In genomic region chr1:68571499-68571898, GRCh38 we compare ENCODE assay signal across 18 cellular contexts.
DNase-seq lines count a peak whose midpoint lies in the region; ATAC-seq, FAIRE-seq and TF ChIP-seq lines count a peak whose summit lies in the region.
"Had no signal": no experiment of that assay in that cellular context is flagged by ENCODE, and none has a peak within 500 bp of the region (broad histone marks: within the 10 kb centered on the region; RNA-seq: fewer than 3 reads in every experiment).

No MANE protein-coding gene starts in this region.

- H3K36me3 ChIP-seq in GM23248 (ENCODE audit: low read depth) (no peaks in the 10 kb centered on the region), adipocyte (ENCODE audit: control insufficient read depth, insufficient read depth, low read length, severe bottlenecking) (no peaks in the 10 kb centered on the region), pancreas (no peaks in the 10 kb centered on the region)
- H3K36me3 ChIP-seq: neural progenitor cell had no signal

- no peak overlapping the region for H3K4me2 ChIP-seq in GM23248 (ENCODE audit: unreplicated experiment)
- H3K4me2 ChIP-seq: neural progenitor cell had no signal

- no peak overlapping the region for H2AFZ ChIP-seq in GM23248
- H2AFZ ChIP-seq: neural progenitor cell had no signal

- no peaks in the 10 kb centered on the region for H3K79me2 ChIP-seq in GM23248 (ENCODE audit: insufficient read depth)

- ATAC-seq in pancreas, result no peak
- no peak for ATAC-seq in left ventricle myocardium superior

- no peaks in the 10 kb centered on the region for H3F3A ChIP-seq in GM23248 (ENCODE audit: insufficient read depth)

- H3K27me3 ChIP-seq in GM23248 (replicated peaks; ENCODE audit: insufficient read depth), result no peaks in the 10 kb centered on the region
- no peaks in the 10 kb centered on the region for H3K27me3 ChIP-seq in adipocyte (replicated peaks; ENCODE audit: control insufficient read depth, insufficient read depth, low read length)
- no peaks in the 10 kb centered on the region for H3K27me3 ChIP-seq in pancreas
- H3K27me3 ChIP-seq: neural progenitor cell had no signal

- H3K9ac ChIP-seq in GM23248, result no peak overlapping the region
- H3K9ac ChIP-seq in adipocyte (ENCODE audit: low read length), result peak overlapping the region; percentile 5
- H3K9ac ChIP-seq: neural progenitor cell had no signal

- no peaks in the 10 kb centered on the region for H3K9me3 ChIP-seq in GM23248 (ENCODE audit: low read depth)
- H3K9me3 ChIP-seq in adipocyte (ENCODE audit: control insufficient read depth, low read length), result no peaks in the 10 kb centered on the region
- no peaks in the 10 kb centered on the region for H3K9me3 ChIP-seq in pancreas

- intact Hi-C loops in pancreas (cut with DNase I) (no loop called here), left ventricle myocardium superior (cut with micrococcal nuclease) (no loop called here)

- DNase-seq in GM23248 (peak; percentile 21), adipocyte (ENCODE audit: low read depth) (peak; percentile 54), fibroblast of gingiva (ENCODE audit: low read depth) (peak; percentile 3), pancreas (no peak), left ventricle myocardium superior (no peak), CD1c-positive myeloid dendritic cell (ENCODE audit: extremely low spot score) (no peak)
- DNase-seq in stimulated activated CD4-positive, alpha-beta T cell treated with anti-CD3 and anti-CD28 coated beads, Interleukin-12 subunit alpha, Interleukin-12 subunit beta, amount 100 ng/mL, for 4 hours, result no peak
- DNase-seq in activated CD4-positive, CD25-positive, alpha-beta regulatory T cell treated with anti-CD3 and anti-CD28 coated beads, Interleukin-2, amount 50 U/mL, for 72 hours, result no peak
- DNase-seq: activated CD4-positive, alpha-beta T cell treated with anti-CD3 and anti-CD28 coated beads for 4 hours; activated naive CD4-positive, alpha-beta T cell treated with anti-CD3 and anti-CD28 coated beads for 36 hours; Calu3; Karpas-422; NCI-H1417; NCI-H345; retina; substantia nigra had no signal

- no peaks in the 10 kb centered on the region for H3K9me2 ChIP-seq in GM23248 (ENCODE audit: insufficient read depth)

- TF ChIP-seq CTCF in pancreas (IDR thresholded peaks at IDR 0.05), result no peak

- no peaks in the 10 kb centered on the region for H4K20me1 ChIP-seq in GM23248 (ENCODE audit: insufficient read depth)

- H3K27ac ChIP-seq in GM23248 (no peak overlapping the region), pancreas (no peak overlapping the region)
- H3K27ac ChIP-seq: neural progenitor cell had no signal

- H3K4me1 ChIP-seq in GM23248 (ENCODE audit: insufficient read depth), result no peaks in the 10 kb centered on the region
- H3K4me1 ChIP-seq in adipocyte (ENCODE audit: control insufficient read depth, insufficient read depth, low read length), result peaks cover 14% of the 10 kb centered on the region
- no peaks in the 10 kb centered on the region for H3K4me1 ChIP-seq in pancreas
- H3K4me1 ChIP-seq: neural progenitor cell had no signal

- H3K4me3 ChIP-seq in GM23248 (no peak overlapping the region), adipocyte (ENCODE audit: low read length) (peak overlapping the region; percentile 3), pancreas (no peak overlapping the region)
- H3K4me3 ChIP-seq: neural progenitor cell had no signal

- FAIRE-seq in pancreas (lab: Jason Lieb, UNC), result peak; percentile 32
- FAIRE-seq: H54 had no signal

- in situ Hi-C loops in GM23248 (cut with MboI), result no loop called here

Comparison
In these comparisons a context has a peak if more than half of its experiments do, and no peak if none do; other contexts are left out.
1. DNase-seq: peak in GM23248 (single experiment), adipocyte (single experiment) and fibroblast of gingiva (single experiment); none in pancreas (0 of 6), stimulated activated CD4-positive, alpha-beta T cell treated with anti-CD3 and anti-CD28 coated beads, Interleukin-12 subunit alpha, Interleukin-12 subunit beta, amount 100 ng/mL, for 4 hours (single experiment), left ventricle myocardium superior (single experiment), CD1c-positive myeloid dendritic cell (single experiment) and activated CD4-positive, CD25-positive, alpha-beta regulatory T cell treated with anti-CD3 and anti-CD28 coated beads, Interleukin-2, amount 50 U/mL, for 72 hours (single experiment).